ENCODE assay signal across 19 cellular contexts in genomic region chr6:156260792-156261191, GRCh38.
"Had no signal": no experiment of that assay in that cellular context is flagged by ENCODE, and none has a peak within 500 bp of the region (broad histone marks: within the 10 kb centered on the region; RNA-seq: fewer than 3 reads in every experiment).

No MANE protein-coding gene starts in this region.

- H3K4me3 ChIP-seq: left ventricle myocardium inferior, lower lobe of right lung, pancreas, smooth muscle cell had no signal

- DNase-seq: effector CD4-positive, alpha-beta T cell; endodermal cell; erythroblast; foreskin keratinocyte; kidney; left cardiac atrium; left ventricle myocardium inferior; lower lobe of right lung; mesenchymal stem cell; midbrain; occipital lobe; pancreas; right cardiac atrium; stimulated activated CD4-positive, alpha-beta T cell treated with anti-CD3 and anti-CD28 coated beads, Interleukin-2, amount 100 ng/mL, for 48 hours; stimulated activated naive CD4-positive, alpha-beta T cell treated with Interleukin-2 at 50 U/mL for 16 hours; trophoblast cell had no signal

- ATAC-seq: foreskin keratinocyte; left cardiac atrium; lower lobe of right lung; natural killer cell treated with Interleukin-12 subunit alpha and Interleukin-12 subunit beta and Interleukin-15 and Interleukin-18, amount 100 ng/mL, for 72 hours; pancreas; right cardiac atrium had no signal

- H3K36me3 ChIP-seq: left ventricle myocardium inferior, lower lobe of right lung, pancreas had no signal

- FAIRE-seq: endothelial cell of umbilical vein, kidney, pancreas had no signal

- H3K9me3 ChIP-seq: left ventricle myocardium inferior, lower lobe of right lung, pancreas had no signal

- H3K27ac ChIP-seq: foreskin keratinocyte, left ventricle myocardium inferior, lower lobe of right lung, pancreas had no signal

- H3K4me2 ChIP-seq: smooth muscle cell had no signal

- H3K27me3 ChIP-seq: foreskin keratinocyte, pancreas had no signal

- H3K4me1 ChIP-seq: foreskin keratinocyte, left ventricle myocardium inferior, lower lobe of right lung, pancreas had no signal
